In genomic region chr16:64864232-64864803, GRCh38 we compare ENCODE assay signal across 13 cellular contexts.
DNase-seq lines count a peak whose midpoint lies in the region; ATAC-seq and TF ChIP-seq lines count a peak whose summit lies in the region.
"Had no signal": no experiment of that assay in that cellular context is flagged by ENCODE, and none has a peak within 500 bp of the region (broad histone marks: within the 10 kb centered on the region; RNA-seq: fewer than 3 reads in every experiment).

No MANE protein-coding gene starts in this region.

- H4K20me1 ChIP-seq in fibroblast of lung (ENCODE audit: control insufficient read depth, extremely low read depth, insufficient read depth, low read length), result no peaks in the 10 kb centered on the region

- TF ChIP-seq EP300 in gastroesophageal sphincter (IDR thresholded peaks at IDR 0.05), result no peak

- peak overlapping the region; percentile 45 for H2AFZ ChIP-seq in fibroblast of lung (ENCODE audit: low read length)

- WGBS in gastroesophageal sphincter (ENCODE audit: low coverage in 1 of 2), 2 donors, result 34 to 36% methylated on average over 5 of the region's 5 CpGs

- H3K27ac ChIP-seq in fibroblast of lung (ENCODE audit: insufficient read depth, low read length), result peak overlapping the region; percentile 63
- peak overlapping the region; percentile 70 for H3K27ac ChIP-seq in rectal smooth muscle tissue (ENCODE audit: low read depth, low read length)
- H3K27ac ChIP-seq in gastroesophageal sphincter, result peak overlapping the region in 1 of 4 donors; percentile 22

- ATAC-seq in HG03565 (IDR thresholded peaks at IDR 0.05; ENCODE audit: unreplicated experiment) (no peak), gastroesophageal sphincter (no peak)
- ATAC-seq: activated T-helper 17 cell treated with anti-CD3 and anti-CD28 coated beads, Interleukin-2, amount 50 U/mL, for 72 hours had no signal

- DNase-seq in ELF-1 (ENCODE audit: low read depth, low spot score) (peak; percentile 3), NCI-H82 treated with DMSO at 0.1 percent for 48 hours (lab: John Stamatoyannopoulos, UW; ENCODE audit: unreplicated experiment) (peak; percentile 30), fibroblast of lung (ENCODE audit: low read depth in 2 of 2) (peak; percentile 95 to 98), DMS79 treated with DMSO at 0.1 percent for 48 hours (lab: John Stamatoyannopoulos, UW) (no peak), NCI-H146 (lab: John Stamatoyannopoulos, UW) (no peak)
- DNase-seq: DND-41; left cardiac atrium; NCI-H510A treated with DMSO at 0.1 percent for 48 hours; stimulated activated naive CD4-positive, alpha-beta T cell treated with Interleukin-2 at 50 U/mL for 16 hours had no signal

- TF ChIP-seq POLR2A in gastroesophageal sphincter (IDR thresholded peaks at IDR 0.05), result no peak

- H3K4me1 ChIP-seq in fibroblast of lung (ENCODE audit: control insufficient read depth, extremely low read depth, insufficient read depth, low read length) (peaks cover 6% of the 10 kb centered on the region), rectal smooth muscle tissue (ENCODE audit: control insufficient read depth, insufficient read depth, low read length) (peaks cover 14% of the 10 kb centered on the region), gastroesophageal sphincter (peaks cover 0 to 9% (median 3%) of the 10 kb centered on the region in 3 donors)

- H3K79me2 ChIP-seq in fibroblast of lung (ENCODE audit: control insufficient read depth, insufficient read depth, low read length), result no peaks in the 10 kb centered on the region

- H3K4me2 ChIP-seq in fibroblast of lung (ENCODE audit: extremely low read depth, insufficient read depth, low read length), result peak overlapping the region; percentile 62

- H3K36me3 ChIP-seq in fibroblast of lung (ENCODE audit: control insufficient read depth, insufficient read depth, low read length), result no peaks in the 10 kb centered on the region
- no peaks in the 10 kb centered on the region for H3K36me3 ChIP-seq in rectal smooth muscle tissue (ENCODE audit: control insufficient read depth, insufficient read depth, low read length)
- H3K36me3 ChIP-seq in gastroesophageal sphincter, result no peaks in the 10 kb centered on the region

- peak overlapping the region in 2 of 4 experiments; percentile 6 to 25 for H3K4me3 ChIP-seq in fibroblast of lung (replicated peaks in 1 of 4; ENCODE audit: control extremely low read depth in 1 of 4, insufficient read depth in 1 of 4, low read depth in 3 of 4, low read length in 4 of 4)
- H3K4me3 ChIP-seq in rectal smooth muscle tissue (ENCODE audit: low read length), result no peak overlapping the region
- no peak overlapping the region for H3K4me3 ChIP-seq in gastroesophageal sphincter

- TF ChIP-seq CTCF in fibroblast of lung (conservative IDR thresholded peaks at IDR 0.05 in 1 of 2, IDR thresholded peaks at IDR 0.05 in 1 of 2; ENCODE audit: low read depth in 1 of 2, low read length in 2 of 2), result no peak
- TF ChIP-seq CTCF in gastroesophageal sphincter (IDR thresholded peaks at IDR 0.05), result no peak

- H3K9me3 ChIP-seq in fibroblast of lung (ENCODE audit: control insufficient read depth, insufficient read depth, low read depth, low read length) (no peaks in the 10 kb centered on the region), gastroesophageal sphincter (no peaks in the 10 kb centered on the region)

- no peaks in the 10 kb centered on the region for H3K27me3 ChIP-seq in fibroblast of lung (ENCODE audit: control insufficient read depth, insufficient read depth, low read length)
- no peaks in the 10 kb centered on the region for H3K27me3 ChIP-seq in rectal smooth muscle tissue (ENCODE audit: control insufficient read depth, insufficient read depth, low read length)
- no peaks in the 10 kb centered on the region for H3K27me3 ChIP-seq in gastroesophageal sphincter

- H3K9ac ChIP-seq in fibroblast of lung (ENCODE audit: insufficient read depth, low read length) (peak overlapping the region; percentile 16), rectal smooth muscle tissue (ENCODE audit: low read length) (no peak overlapping the region)

Comparison
In these comparisons a context has a peak if more than half of its experiments do, and no peak if none do; other contexts are left out.
1. DNase-seq: peak in ELF-1 (single experiment), NCI-H82 treated with DMSO at 0.1 percent for 48 hours (single experiment) and fibroblast of lung (2 of 2); none in DMS79 treated with DMSO at 0.1 percent for 48 hours (single experiment) and NCI-H146 (single experiment).